8 cellular contexts compared by ENCODE assay signal in the genomic region with DNA sequence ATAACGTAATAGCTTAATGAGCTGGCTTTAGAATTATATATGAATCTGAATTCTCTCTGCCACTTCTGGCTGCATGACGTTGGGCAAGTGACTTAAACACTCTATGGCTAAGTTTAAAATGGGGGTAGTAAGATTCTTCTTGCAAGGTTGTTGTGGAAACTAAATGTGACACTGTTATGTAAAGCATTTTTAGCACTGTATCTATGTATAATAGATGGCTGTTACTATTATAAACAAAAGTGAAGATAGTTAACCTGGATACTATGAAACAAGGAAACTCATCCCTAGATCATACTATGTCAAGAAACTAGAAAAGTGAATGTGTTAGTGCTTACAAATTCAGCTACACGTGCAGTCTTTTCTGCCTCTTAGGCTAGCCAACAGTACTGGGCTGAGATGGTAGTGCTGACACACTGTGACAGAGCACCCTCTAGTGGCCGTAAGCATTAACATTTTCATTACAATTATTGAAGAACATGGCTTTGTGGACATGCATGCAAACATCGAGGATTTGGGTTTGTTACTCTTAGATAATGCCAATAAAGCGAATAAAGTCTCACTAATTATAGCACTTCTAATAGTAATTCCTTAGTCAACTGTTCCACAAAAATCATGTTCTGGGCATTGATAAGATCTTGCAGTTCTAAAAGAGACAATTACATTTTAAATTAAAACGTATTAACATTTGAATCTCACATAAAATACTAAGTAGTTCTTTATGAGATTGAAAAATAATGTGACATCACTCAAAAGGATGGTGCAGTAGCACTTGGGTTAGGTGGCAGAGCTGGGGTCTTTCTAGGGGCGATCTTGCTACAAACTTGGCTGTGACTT. TPM values are rescaled to one million over a fixed set of nuclear protein-coding genes. Genes with fewer than 3 reads are reported as not detected.
DNase-seq lines count a peak whose midpoint lies in the region; ATAC-seq, FAIRE-seq and TF ChIP-seq lines count a peak whose summit lies in the region.

No MANE protein-coding gene starts in this region.

- H3K4me3 ChIP-seq in CD4-positive, alpha-beta memory T cell (ENCODE audit: low read length in 2 of 2): no peak overlapping the region
- H3K4me3 ChIP-seq in lower lobe of right lung: no peak overlapping the region

- H3K27ac ChIP-seq in CD4-positive, alpha-beta memory T cell (ENCODE audit: low read depth, low read length): no peak overlapping the region
- no peak overlapping the region for H3K27ac ChIP-seq in lower lobe of right lung

- POLR2A ChIA-PET in CD4-positive, alpha-beta memory T cell (lab: Charles Lee; ENCODE audit: partially characterized antibody): interaction anchor here (1.3 kb wide), 2 partner anchors 106 to 137 kb away, joined by 3 to 4 read pairs; a partner anchor contains a TSS

- no peak overlapping the region for H3K4me3 Mint-ChIP-seq in CD4-positive, alpha-beta memory T cell

- DNase-seq in CD4-positive, alpha-beta memory T cell: peak; percentile 43 to 63 (median 60)
- peak; percentile 62 for DNase-seq in GM19239 (ENCODE audit: insufficient read length, low spot score)
- DNase-seq in NCI-H446 (lab: John Stamatoyannopoulos, UW): peak; percentile 70 to 88
- peak; percentile 75 to 88 for DNase-seq in dermis microvascular lymphatic vessel endothelial cell (ENCODE audit: low read depth in 2 of 2)
- no peak for DNase-seq in lower lobe of right lung
- peak; percentile 25 for DNase-seq in stimulated activated CD8-positive, alpha-beta memory T cell treated with anti-CD3 and anti-CD28 coated beads, Interleukin-15, amount 100 ng/mL, for 1 hour (ENCODE audit: low read depth)

- no peaks in the 10 kb centered on the region for H3K9me3 ChIP-seq in CD4-positive, alpha-beta memory T cell (ENCODE audit: control insufficient read depth in 1 of 2, low read length in 2 of 2)
- no peaks in the 10 kb centered on the region for H3K9me3 ChIP-seq in lower lobe of right lung

- peak; percentile 96 for ATAC-seq in HG03378 (IDR thresholded peaks at IDR 0.05; ENCODE audit: unreplicated experiment)
- peak; percentile 89 to 90 for ATAC-seq in activated CD4-positive, CD25-positive, alpha-beta regulatory T cell treated with anti-CD3 and anti-CD28 coated beads, Interleukin-2, amount 50 U/mL, for 24 hours
- ATAC-seq in lower lobe of right lung: peak; percentile 94 to 95

- peak; percentile 78 for TF ChIP-seq CTCF in lower lobe of right lung (IDR thresholded peaks at IDR 0.05)

- H3K36me3 ChIP-seq in CD4-positive, alpha-beta memory T cell (ENCODE audit: insufficient read depth, low read length): no peaks in the 10 kb centered on the region
- peaks cover 27% of the 10 kb centered on the region for H3K36me3 ChIP-seq in lower lobe of right lung

- CTCF ChIA-PET in CD4-positive, alpha-beta memory T cell (lab: Charles Lee; ENCODE audit: partially characterized antibody): interaction anchor here (0.6 to 6.7 kb wide), 30 partner anchors 8 to 1821 kb away, joined by 3 to 88 read pairs (median 4); a partner anchor contains a TSS

- no peaks in the 10 kb centered on the region for H3K27me3 Mint-ChIP-seq in CD4-positive, alpha-beta memory T cell

- peaks cover 11 to 29% (median 15%) of the 10 kb centered on the region in 4 donors for H3K4me1 Mint-ChIP-seq in CD4-positive, alpha-beta memory T cell

- H3K9me3 Mint-ChIP-seq in CD4-positive, alpha-beta memory T cell: no peaks in the 10 kb centered on the region

- H3K27ac Mint-ChIP-seq in CD4-positive, alpha-beta memory T cell: peak overlapping the region in 1 of 7 donors; percentile 32

- peaks cover 14% of the 10 kb centered on the region for H3K4me1 ChIP-seq in CD4-positive, alpha-beta memory T cell (ENCODE audit: insufficient read depth, low read length)
- peaks cover 10% of the 10 kb centered on the region for H3K4me1 ChIP-seq in lower lobe of right lung

- FAIRE-seq in GM19239 (lab: Jason Lieb, UNC): peak; percentile 98

- H3K36me3 Mint-ChIP-seq in CD4-positive, alpha-beta memory T cell: peaks cover 19% of the 10 kb centered on the region in 2 donors

- H3K27me3 ChIP-seq in CD4-positive, alpha-beta memory T cell (ENCODE audit: insufficient read depth, low read length): no peaks in the 10 kb centered on the region
- no peaks in the 10 kb centered on the region for H3K27me3 ChIP-seq in lower lobe of right lung (ENCODE audit: low read depth)

- intact Hi-C loops in CD4-positive, alpha-beta memory T cell (cut with micrococcal nuclease): loop anchor here (1.0 kb wide), 3 partner anchors 106 to 1107 kb away; a partner anchor contains a TSS
- intact Hi-C loops in lower lobe of right lung (cut with DNase I): loop anchor here (10.0 kb wide), 1 partner anchor 138 kb away; no protein-coding TSS in a partner anchor

RNA-seq across cellular contexts. Expression of a gene that starts 47.3 kb away (rescaled TPM):
- 10 to 100 TPM; 56.1 to 66.6 TPM for total RNA-seq in CD4-positive, alpha-beta memory T cell
- polyA plus RNA-seq in CD4-positive, alpha-beta memory T cell: 1 to 10 TPM; 8.9 to 9.3 TPM
- total RNA-seq in dermis microvascular lymphatic vessel endothelial cell (13.1 and 14.8 TPM in 2 replicates), lower lobe of right lung (35.5 TPM)
